ENCODE assay signal across 1 cellular context in the genomic region with DNA sequence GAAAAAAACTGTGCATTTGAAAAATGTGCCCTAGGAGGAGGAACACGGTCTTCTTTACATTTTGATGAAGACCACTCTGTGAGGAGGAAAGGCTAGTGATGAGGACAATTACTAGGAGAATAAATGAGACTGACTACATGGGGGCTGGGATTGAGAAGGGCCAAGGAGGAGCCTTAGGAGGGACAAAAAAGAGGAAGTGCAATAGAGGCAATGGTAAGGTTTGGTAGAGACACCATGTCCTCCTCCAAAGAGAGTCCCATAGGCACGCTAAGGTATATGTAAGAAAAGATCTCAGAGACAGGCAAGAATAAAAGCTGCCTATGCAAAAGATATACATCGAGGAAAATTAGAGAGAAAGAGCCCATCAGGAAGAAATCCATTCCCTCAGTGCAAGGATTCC.
TF ChIP-seq lines count a peak whose summit lies in the region.

No MANE protein-coding gene starts in this region.

TF ChIP-seq in K562, 482 proteins besides CTCF, POLR2A, EP300 and RAD21 (continued from another document):
- TF ChIP-seq CHD7 (IDR thresholded peaks at IDR 0.05; ENCODE audit: low read depth, low read length) (no peak), ZNF239 (CRISPR knock-in tag; IDR thresholded peaks at IDR 0.05) (no peak), ILK (tag; IDR thresholded peaks at IDR 0.05; ENCODE audit: borderline replicate concordance, low read depth) (no peak), HIVEP1 (CRISPR knock-in tag; IDR thresholded peaks at IDR 0.05) (no peak)
